ENCODE assay signal across 29 cellular contexts in the genomic region with DNA sequence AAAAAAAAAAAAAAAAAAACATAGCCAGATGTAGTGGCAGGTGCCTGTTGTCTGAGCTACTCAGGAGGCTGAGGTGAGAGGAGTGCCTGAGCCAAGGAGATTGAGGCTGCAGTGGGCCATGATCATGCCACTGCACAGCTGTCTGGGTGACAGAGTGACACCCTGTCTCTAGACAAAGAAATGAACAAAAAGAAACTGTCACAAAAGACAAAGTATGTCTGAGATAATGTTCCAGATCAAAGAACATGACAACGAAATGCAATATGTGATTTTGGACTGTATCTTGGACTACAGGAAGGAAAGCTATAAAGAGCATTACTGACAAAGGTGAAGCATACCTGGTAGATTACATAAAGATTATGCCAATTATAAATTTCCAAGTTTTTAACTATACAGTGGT.
"Had no signal": no experiment of that assay in that cellular context is flagged by ENCODE, and none has a peak within 500 bp of the region (broad histone marks: within the 10 kb centered on the region; RNA-seq: fewer than 3 reads in every experiment).

No MANE protein-coding gene starts in this region.

- H3K36me3 ChIP-seq: adrenal gland, brain microvascular endothelial cell, breast epithelium had no signal

- H3K4me3 ChIP-seq: adrenal gland, body of pancreas, breast epithelium had no signal

- DNase-seq: activated B cell treated with CpG ODN at 0.5 μM for 24 hours; activated CD4-positive, alpha-beta memory T cell treated with anti-CD3 and anti-CD28 coated beads for 36 hours; activated CD4-positive, alpha-beta T cell treated with anti-CD3 and anti-CD28 coated beads for 4 hours; activated CD4-positive, alpha-beta T cell treated with anti-CD3 and anti-CD28 coated beads, Interleukin-2, amount 10 ng/mL, durations not matched to agents 24 days and 14 days; activated CD4-positive, alpha-beta T cell treated with anti-CD3 and anti-CD28 coated beads, Interleukin-2, amount 50 U/mL, for 1 hour; activated CD4-positive, alpha-beta T cell treated with anti-CD3 and anti-CD28 coated beads, Interleukin-2, amount 50 U/mL, for 4 hours; activated CD4-positive, CD25-positive, alpha-beta regulatory T cell treated with anti-CD3 and anti-CD28 coated beads, Interleukin-2, amount 50 U/mL, for 72 hours; activated CD8-positive, alpha-beta memory T cell treated with anti-CD3 and anti-CD28 coated beads, Interleukin-2, amount 50 U/mL, for 4 hours; activated CD8-positive, alpha-beta T cell treated with anti-CD3 and anti-CD28 coated beads for 36 hours; activated effector memory CD4-positive, alpha-beta T cell treated with anti-CD3 and anti-CD28 coated beads, Interleukin-2, amount 50 U/mL, for 16 hours; activated gamma-delta T cell treated with Interleukin-2 at 50 U/mL for 16 hours; activated naive CD4-positive, alpha-beta T cell; activated naive CD4-positive, alpha-beta T cell treated with anti-CD3 and anti-CD28 coated beads for 36 hours; activated naive CD4-positive, alpha-beta T cell treated with anti-CD3 and anti-CD28 coated beads, Interleukin-2, amount 50 U/mL, for 16 hours; activated naive CD8-positive, alpha-beta T cell treated with anti-CD3 and anti-CD28 coated beads for 36 hours; activated T-cell treated with anti-CD3 and anti-CD28 coated beads for 4 hours; activated T-cell treated with anti-CD3 and anti-CD28 coated beads, Interleukin-2, amount 50 U/mL, for 1 hour; activated T-cell treated with anti-CD3 and anti-CD28 coated beads, Interleukin-2, amount 50 U/mL, for 4 hours; activated T-cell treated with anti-CD3 and anti-CD28 coated beads, Interleukin-2, amount 50 U/mL, for 72 hours; adrenal gland; amniotic stem cell; aorta; body of pancreas; brain microvascular endothelial cell; central memory CD4-positive, alpha-beta T cell; T-helper 2 cell; T-helper 9 cell had no signal

- H3K27me3 ChIP-seq: adrenal gland, body of pancreas, brain microvascular endothelial cell, breast epithelium had no signal

- H3K27ac ChIP-seq: adrenal gland, body of pancreas, brain microvascular endothelial cell, breast epithelium, VCaP had no signal

- H3K9me3 ChIP-seq: adrenal gland, body of pancreas, breast epithelium had no signal
